Comparison of ENCODE assay signal across 1 cellular context in the genomic region with DNA sequence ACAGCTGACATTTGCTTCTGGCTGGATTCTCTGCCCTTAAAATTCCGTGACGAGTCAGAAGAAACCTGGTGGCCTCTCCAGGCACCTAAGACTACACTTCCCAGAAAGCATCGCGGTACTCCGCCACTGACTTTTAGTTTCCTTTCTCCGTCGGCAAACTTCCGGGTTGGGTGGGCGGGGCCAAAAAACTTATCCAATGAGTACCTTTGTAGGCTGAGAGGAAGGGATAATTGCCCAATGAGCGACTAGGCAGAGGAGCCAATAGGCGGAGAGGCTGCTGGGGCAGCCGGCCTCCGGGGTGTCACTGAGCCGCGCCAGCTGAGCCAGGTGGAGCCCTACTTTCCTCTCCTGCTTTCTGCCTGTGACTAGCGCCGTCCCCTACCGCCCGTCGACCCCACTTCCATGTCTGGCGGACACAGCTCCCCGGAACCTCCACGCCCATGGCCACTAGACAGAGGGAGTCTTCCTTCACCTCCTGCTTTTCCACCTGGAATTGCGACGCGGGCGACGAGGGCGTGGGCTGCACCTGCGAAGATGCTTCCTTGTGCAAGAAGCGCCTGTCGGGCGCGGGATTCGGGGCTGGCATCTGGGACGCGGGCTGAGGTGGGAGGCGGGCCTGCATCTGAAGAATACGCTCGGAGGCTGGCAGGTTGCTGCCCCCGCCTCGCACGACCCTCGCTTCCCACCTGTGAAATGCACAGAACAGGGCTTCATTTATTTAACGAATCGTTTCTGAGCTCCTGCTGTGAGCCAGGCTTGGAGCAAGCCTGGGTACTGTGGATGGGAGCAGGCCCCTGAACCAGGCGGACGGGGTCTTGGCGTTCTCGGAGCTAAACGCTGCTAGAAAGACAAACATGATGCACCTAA.
TF ChIP-seq lines count a peak whose summit lies in the region.

No MANE protein-coding gene starts in this region.

TF ChIP-seq in K562, 482 proteins besides CTCF, POLR2A, EP300 and RAD21 (continued from another document and continues in another):
- TF ChIP-seq NCOA6 (IDR thresholded peaks at IDR 0.05) (no peak), ZNF780A (CRISPR knock-in tag; IDR thresholded peaks at IDR 0.05) (no peak), NFATC3 (IDR thresholded peaks at IDR 0.05) (no peak), CHD1 (IDR thresholded peaks at IDR 0.05; ENCODE audit: low read length) (no peak), MYNN (IDR thresholded peaks at IDR 0.05) (no peak), MYNN (CRISPR knock-in tag; IDR thresholded peaks at IDR 0.05) (no peak), KDM4B (IDR thresholded peaks at IDR 0.05; ENCODE audit: borderline replicate concordance in 2 of 2, low read depth in 1 of 2) (no peak), ZNF121 (CRISPR knock-in tag; conservative IDR thresholded peaks at IDR 0.05) (no peak), XRCC5 (IDR thresholded peaks at IDR 0.05; ENCODE audit: low read depth, low read length) (no peak), POLR2AphosphoS5 (IDR thresholded peaks at IDR 0.05; ENCODE audit: control insufficient read depth, insufficient read depth, low read depth, low read length) (0 out of 2 replicates have a peak, but pooled peaks have one; percentile 21), ZNF707 (CRISPR knock-in tag; conservative IDR thresholded peaks at IDR 0.05) (no peak), MIER1 (IDR thresholded peaks at IDR 0.05; ENCODE audit: low read depth) (no peak), ZNF785 (CRISPR knock-in tag; IDR thresholded peaks at IDR 0.05) (no peak), ARNT (IDR thresholded peaks at IDR 0.05) (no peak), RBFOX2 (IDR thresholded peaks at IDR 0.05; ENCODE audit: low read depth, low read length) (peak; percentile 79), NFYB (IDR thresholded peaks at IDR 0.05; ENCODE audit: extremely low read depth, insufficient read length) (peak; percentile 94), ZNF263 (CRISPR knock-in tag; IDR thresholded peaks at IDR 0.05; ENCODE audit: borderline replicate concordance) (no peak), ZKSCAN1 (IDR thresholded peaks at IDR 0.05; ENCODE audit: low read depth, low read length) (no peak), HOXB6 (CRISPR knock-in tag; IDR thresholded peaks at IDR 0.05; ENCODE audit: borderline replicate concordance) (no peak), STAT5A (IDR thresholded peaks at IDR 0.05; ENCODE audit: borderline replicate concordance, low read length) (no peak), ZFP1 (CRISPR knock-in tag; IDR thresholded peaks at IDR 0.05) (no peak), CHCHD3 (CRISPR knock-in tag; IDR thresholded peaks at IDR 0.05) (no peak), RFX7 (CRISPR knock-in tag; IDR thresholded peaks at IDR 0.05) (no peak), MCM2 (IDR thresholded peaks at IDR 0.05; ENCODE audit: low read depth) (no peak), ZNF239 (CRISPR knock-in tag; IDR thresholded peaks at IDR 0.05) (no peak), TAF7 (tag; IDR thresholded peaks at IDR 0.05) (no peak), RFX5 (IDR thresholded peaks at IDR 0.05; ENCODE audit: low read depth, low read length) (no peak), ZNF197 (CRISPR knock-in tag; IDR thresholded peaks at IDR 0.05; ENCODE audit: low read depth) (no peak), ZNF766 (CRISPR knock-in tag; conservative IDR thresholded peaks at IDR 0.05) (peak; percentile 56; the same call in 1 of the 2 replicates), TCF3 (CRISPR knock-in tag; IDR thresholded peaks at IDR 0.05) (no peak), NR4A1 (CRISPR knock-in tag; IDR thresholded peaks at IDR 0.05) (no peak), NR4A1 (tag; IDR thresholded peaks at IDR 0.05) (no peak), CBX3 (IDR thresholded peaks at IDR 0.05; ENCODE audit: borderline replicate concordance in 1 of 2, low read length in 2 of 2) (no peak), ETV5 (CRISPR knock-in tag; IDR thresholded peaks at IDR 0.05; ENCODE audit: low read depth) (no peak), ESRRA (IDR thresholded peaks at IDR 0.05; ENCODE audit: borderline replicate concordance, low read depth) (no peak), SIN3A (IDR thresholded peaks at IDR 0.05; ENCODE audit: borderline replicate concordance in 2 of 2, control insufficient read depth in 1 of 2, low read depth in 2 of 2, low read length in 2 of 2) (peak; percentile 77 to 87; a peak in 2 of 4 replicates), CAMTA2 (CRISPR knock-in tag; conservative IDR thresholded peaks at IDR 0.05) (no peak), STAG1 (CRISPR knock-in tag; IDR thresholded peaks at IDR 0.05; ENCODE audit: borderline replicate concordance) (no peak), HMG20A (CRISPR knock-in tag; conservative IDR thresholded peaks at IDR 0.05) (no peak), IFI16 (CRISPR knock-in tag; IDR thresholded peaks at IDR 0.05) (no peak), RAD51 (IDR thresholded peaks at IDR 0.05; ENCODE audit: borderline replicate concordance, low read depth) (no peak), ADNP (tag; IDR thresholded peaks at IDR 0.05) (no peak), ZNF830 (CRISPR knock-in tag; IDR thresholded peaks at IDR 0.05) (no peak), MTA2 (IDR thresholded peaks at IDR 0.05; ENCODE audit: low read depth) (no peak), ZFX (CRISPR knock-in tag; IDR thresholded peaks at IDR 0.05) (peak; percentile 26; the same call in 1 of the 2 replicates), MEF2D (tag; conservative IDR thresholded peaks at IDR 0.05; ENCODE audit: low read depth) (no peak), TRIM28 (IDR thresholded peaks at IDR 0.05) (no peak), GATAD2B (IDR thresholded peaks at IDR 0.05; ENCODE audit: borderline replicate concordance) (no peak), ATF1 (CRISPR knock-in tag; IDR thresholded peaks at IDR 0.05) (peak; percentile 28; the same call in 1 of the 2 replicates), ATF1 (tag; IDR thresholded peaks at IDR 0.05) (peak; percentile 77), PPARD (CRISPR knock-in tag; IDR thresholded peaks at IDR 0.05) (no peak), ZKSCAN3 (CRISPR knock-in tag; IDR thresholded peaks at IDR 0.05) (no peak), HNRNPK (IDR thresholded peaks at IDR 0.05; ENCODE audit: low read depth, low read length, poor library complexity, severe bottlenecking) (no peak), TEAD2 (tag; IDR thresholded peaks at IDR 0.05) (no peak), RBM14 (IDR thresholded peaks at IDR 0.05; ENCODE audit: borderline replicate concordance, insufficient read depth, low read depth, low read length) (no peak), ARHGAP35 (IDR thresholded peaks at IDR 0.05; ENCODE audit: partially characterized antibody) (no peak)
- TF ChIP-seq, protein P1, sequence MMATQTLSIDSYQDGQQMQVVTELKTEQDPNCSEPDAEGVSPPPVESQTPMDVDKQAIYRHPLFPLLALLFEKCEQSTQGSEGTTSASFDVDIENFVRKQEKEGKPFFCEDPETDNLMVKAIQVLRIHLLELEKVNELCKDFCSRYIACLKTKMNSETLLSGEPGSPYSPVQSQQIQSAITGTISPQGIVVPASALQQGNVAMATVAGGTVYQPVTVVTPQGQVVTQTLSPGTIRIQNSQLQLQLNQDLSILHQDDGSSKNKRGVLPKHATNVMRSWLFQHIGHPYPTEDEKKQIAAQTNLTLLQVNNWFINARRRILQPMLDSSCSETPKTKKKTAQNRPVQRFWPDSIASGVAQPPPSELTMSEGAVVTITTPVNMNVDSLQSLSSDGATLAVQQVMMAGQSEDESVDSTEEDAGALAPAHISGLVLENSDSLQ (IDR thresholded peaks at IDR 0.05), result peak; percentile 90
- TF ChIP-seq, protein P2, sequence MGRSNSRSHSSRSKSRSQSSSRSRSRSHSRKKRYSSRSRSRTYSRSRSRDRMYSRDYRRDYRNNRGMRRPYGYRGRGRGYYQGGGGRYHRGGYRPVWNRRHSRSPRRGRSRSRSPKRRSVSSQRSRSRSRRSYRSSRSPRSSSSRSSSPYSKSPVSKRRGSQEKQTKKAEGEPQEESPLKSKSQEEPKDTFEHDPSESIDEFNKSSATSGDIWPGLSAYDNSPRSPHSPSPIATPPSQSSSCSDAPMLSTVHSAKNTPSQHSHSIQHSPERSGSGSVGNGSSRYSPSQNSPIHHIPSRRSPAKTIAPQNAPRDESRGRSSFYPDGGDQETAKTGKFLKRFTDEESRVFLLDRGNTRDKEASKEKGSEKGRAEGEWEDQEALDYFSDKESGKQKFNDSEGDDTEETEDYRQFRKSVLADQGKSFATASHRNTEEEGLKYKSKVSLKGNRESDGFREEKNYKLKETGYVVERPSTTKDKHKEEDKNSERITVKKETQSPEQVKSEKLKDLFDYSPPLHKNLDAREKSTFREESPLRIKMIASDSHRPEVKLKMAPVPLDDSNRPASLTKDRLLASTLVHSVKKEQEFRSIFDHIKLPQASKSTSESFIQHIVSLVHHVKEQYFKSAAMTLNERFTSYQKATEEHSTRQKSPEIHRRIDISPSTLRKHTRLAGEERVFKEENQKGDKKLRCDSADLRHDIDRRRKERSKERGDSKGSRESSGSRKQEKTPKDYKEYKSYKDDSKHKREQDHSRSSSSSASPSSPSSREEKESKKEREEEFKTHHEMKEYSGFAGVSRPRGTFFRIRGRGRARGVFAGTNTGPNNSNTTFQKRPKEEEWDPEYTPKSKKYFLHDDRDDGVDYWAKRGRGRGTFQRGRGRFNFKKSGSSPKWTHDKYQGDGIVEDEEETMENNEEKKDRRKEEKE (IDR thresholded peaks at IDR 0.05; ENCODE audit: borderline replicate concordance in 1 of 2, control insufficient read depth in 1 of 2, low read depth in 2 of 2, low read length in 1 of 2), result no peak
- TF ChIP-seq, protein P3, sequence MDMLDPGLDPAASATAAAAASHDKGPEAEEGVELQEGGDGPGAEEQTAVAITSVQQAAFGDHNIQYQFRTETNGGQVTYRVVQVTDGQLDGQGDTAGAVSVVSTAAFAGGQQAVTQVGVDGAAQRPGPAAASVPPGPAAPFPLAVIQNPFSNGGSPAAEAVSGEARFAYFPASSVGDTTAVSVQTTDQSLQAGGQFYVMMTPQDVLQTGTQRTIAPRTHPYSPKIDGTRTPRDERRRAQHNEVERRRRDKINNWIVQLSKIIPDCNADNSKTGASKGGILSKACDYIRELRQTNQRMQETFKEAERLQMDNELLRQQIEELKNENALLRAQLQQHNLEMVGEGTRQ (CRISPR knock-in tag; IDR thresholded peaks at IDR 0.05), result no peak
- TF ChIP-seq, protein P4, sequence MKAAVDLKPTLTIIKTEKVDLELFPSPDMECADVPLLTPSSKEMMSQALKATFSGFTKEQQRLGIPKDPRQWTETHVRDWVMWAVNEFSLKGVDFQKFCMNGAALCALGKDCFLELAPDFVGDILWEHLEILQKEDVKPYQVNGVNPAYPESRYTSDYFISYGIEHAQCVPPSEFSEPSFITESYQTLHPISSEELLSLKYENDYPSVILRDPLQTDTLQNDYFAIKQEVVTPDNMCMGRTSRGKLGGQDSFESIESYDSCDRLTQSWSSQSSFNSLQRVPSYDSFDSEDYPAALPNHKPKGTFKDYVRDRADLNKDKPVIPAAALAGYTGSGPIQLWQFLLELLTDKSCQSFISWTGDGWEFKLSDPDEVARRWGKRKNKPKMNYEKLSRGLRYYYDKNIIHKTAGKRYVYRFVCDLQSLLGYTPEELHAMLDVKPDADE (conservative IDR thresholded peaks at IDR 0.05; ENCODE audit: control insufficient read depth, low read depth, low read length), result 0 out of 2 replicates have a peak, but pooled peaks have one; percentile 39
- TF ChIP-seq, protein P5, sequence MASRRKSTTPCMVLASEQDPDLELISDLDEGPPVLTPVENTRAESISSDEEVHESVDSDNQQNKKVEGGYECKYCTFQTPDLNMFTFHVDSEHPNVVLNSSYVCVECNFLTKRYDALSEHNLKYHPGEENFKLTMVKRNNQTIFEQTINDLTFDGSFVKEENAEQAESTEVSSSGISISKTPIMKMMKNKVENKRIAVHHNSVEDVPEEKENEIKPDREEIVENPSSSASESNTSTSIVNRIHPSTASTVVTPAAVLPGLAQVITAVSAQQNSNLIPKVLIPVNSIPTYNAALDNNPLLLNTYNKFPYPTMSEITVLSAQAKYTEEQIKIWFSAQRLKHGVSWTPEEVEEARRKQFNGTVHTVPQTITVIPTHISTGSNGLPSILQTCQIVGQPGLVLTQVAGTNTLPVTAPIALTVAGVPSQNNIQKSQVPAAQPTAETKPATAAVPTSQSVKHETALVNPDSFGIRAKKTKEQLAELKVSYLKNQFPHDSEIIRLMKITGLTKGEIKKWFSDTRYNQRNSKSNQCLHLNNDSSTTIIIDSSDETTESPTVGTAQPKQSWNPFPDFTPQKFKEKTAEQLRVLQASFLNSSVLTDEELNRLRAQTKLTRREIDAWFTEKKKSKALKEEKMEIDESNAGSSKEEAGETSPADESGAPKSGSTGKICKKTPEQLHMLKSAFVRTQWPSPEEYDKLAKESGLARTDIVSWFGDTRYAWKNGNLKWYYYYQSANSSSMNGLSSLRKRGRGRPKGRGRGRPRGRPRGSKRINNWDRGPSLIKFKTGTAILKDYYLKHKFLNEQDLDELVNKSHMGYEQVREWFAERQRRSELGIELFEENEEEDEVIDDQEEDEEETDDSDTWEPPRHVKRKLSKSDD (conservative IDR thresholded peaks at IDR 0.05; ENCODE audit: low read length), result no peak
- TF ChIP-seq, protein P6, sequence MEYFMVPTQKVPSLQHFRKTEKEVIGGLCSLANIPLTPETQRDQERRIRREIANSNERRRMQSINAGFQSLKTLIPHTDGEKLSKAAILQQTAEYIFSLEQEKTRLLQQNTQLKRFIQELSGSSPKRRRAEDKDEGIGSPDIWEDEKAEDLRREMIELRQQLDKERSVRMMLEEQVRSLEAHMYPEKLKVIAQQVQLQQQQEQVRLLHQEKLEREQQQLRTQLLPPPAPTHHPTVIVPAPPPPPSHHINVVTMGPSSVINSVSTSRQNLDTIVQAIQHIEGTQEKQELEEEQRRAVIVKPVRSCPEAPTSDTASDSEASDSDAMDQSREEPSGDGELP (CRISPR knock-in tag; IDR thresholded peaks at IDR 0.05; ENCODE audit: borderline replicate concordance), result peak; percentile 98
- TF ChIP-seq, protein P7, sequence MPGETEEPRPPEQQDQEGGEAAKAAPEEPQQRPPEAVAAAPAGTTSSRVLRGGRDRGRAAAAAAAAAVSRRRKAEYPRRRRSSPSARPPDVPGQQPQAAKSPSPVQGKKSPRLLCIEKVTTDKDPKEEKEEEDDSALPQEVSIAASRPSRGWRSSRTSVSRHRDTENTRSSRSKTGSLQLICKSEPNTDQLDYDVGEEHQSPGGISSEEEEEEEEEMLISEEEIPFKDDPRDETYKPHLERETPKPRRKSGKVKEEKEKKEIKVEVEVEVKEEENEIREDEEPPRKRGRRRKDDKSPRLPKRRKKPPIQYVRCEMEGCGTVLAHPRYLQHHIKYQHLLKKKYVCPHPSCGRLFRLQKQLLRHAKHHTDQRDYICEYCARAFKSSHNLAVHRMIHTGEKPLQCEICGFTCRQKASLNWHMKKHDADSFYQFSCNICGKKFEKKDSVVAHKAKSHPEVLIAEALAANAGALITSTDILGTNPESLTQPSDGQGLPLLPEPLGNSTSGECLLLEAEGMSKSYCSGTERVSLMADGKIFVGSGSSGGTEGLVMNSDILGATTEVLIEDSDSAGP (CRISPR knock-in tag; IDR thresholded peaks at IDR 0.05), result no peak
- TF ChIP-seq, protein P8, sequence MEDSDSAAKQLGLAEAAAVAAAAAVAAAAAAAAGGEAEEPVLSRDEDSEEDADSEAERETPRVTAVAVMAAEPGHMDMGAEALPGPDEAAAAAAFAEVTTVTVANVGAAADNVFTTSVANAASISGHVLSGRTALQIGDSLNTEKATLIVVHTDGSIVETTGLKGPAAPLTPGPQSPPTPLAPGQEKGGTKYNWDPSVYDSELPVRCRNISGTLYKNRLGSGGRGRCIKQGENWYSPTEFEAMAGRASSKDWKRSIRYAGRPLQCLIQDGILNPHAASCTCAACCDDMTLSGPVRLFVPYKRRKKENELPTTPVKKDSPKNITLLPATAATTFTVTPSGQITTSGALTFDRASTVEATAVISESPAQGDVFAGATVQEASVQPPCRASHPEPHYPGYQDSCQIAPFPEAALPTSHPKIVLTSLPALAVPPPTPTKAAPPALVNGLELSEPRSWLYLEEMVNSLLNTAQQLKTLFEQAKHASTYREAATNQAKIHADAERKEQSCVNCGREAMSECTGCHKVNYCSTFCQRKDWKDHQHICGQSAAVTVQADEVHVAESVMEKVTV (CRISPR knock-in tag; IDR thresholded peaks at IDR 0.05), result no peak
